In the genomic region with DNA sequence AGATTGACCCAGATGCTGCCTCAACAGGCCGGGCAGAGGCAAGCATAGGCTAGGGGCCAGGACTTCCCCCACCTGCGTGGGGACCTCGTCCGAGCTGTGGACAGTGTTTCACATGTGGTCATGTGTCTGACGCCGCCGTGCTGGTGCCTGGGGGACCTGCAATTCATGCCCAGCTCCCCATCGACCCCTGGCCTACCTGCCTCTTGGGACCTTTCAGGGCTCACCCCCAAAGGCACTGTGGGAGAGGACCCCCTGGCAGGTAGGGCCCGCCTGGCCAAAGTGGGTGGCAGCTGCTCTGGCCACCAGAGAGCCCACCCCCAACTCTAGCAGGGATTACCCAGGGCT, we compare ENCODE assay signal across 11 cellular contexts. TPM values are rescaled to one million over a fixed set of nuclear protein-coding genes. Genes with fewer than 3 reads are reported as not detected.
DNase-seq lines count a peak whose midpoint lies in the region; ATAC-seq, FAIRE-seq and TF ChIP-seq lines count a peak whose summit lies in the region.
"Had no signal": no experiment of that assay in that cellular context is flagged by ENCODE, and none has a peak within 500 bp of the region (broad histone marks: within the 10 kb centered on the region; RNA-seq: fewer than 3 reads in every experiment).

No MANE protein-coding gene starts in this region.

- H4K20me1 ChIP-seq in keratinocyte (ENCODE audit: control insufficient read depth, extremely low read depth, insufficient read depth, low read length): peaks cover 10% of the 10 kb centered on the region

- intact Hi-C loops in adrenal gland (cut with DNase I): no loop called here

- no peaks in the 10 kb centered on the region for H3K9me3 Mint-ChIP-seq in activated T-cell treated with anti-CD3 and anti-CD28 coated beads, Interleukin-2, amount 50 U/mL, for 24 hours
- no peaks in the 10 kb centered on the region for H3K9me3 Mint-ChIP-seq in stimulated activated memory B cell treated with anti-CD40 and anti-IgM and Interleukin-4, amounts not matched to agents 10 μg/mL and 1 μg/mL and 100 μg/mL, for 72 hours
- H3K9me3 Mint-ChIP-seq: activated B cell treated with CpG ODN at 0.5 μM for 24 hours had no signal

- H3K4me1 ChIP-seq in adrenal gland (replicated peaks in 1 of 2) (peaks cover 20 to 28% of the 10 kb centered on the region in 2 donors), keratinocyte (ENCODE audit: control insufficient read depth, extremely low read depth, insufficient read depth, low read length) (peaks cover 29% of the 10 kb centered on the region)

- H3K9ac ChIP-seq in keratinocyte (ENCODE audit: control insufficient read depth, extremely low read depth, insufficient read depth, low read length): peak overlapping the region; percentile 46

- TF ChIP-seq POLR2A in adrenal gland (IDR thresholded peaks at IDR 0.05): peak in 1 of 2 donors; percentile 11

- peak overlapping the region; percentile 55 for H3K27ac Mint-ChIP-seq in activated T-cell treated with anti-CD3 and anti-CD28 coated beads, Interleukin-2, amount 50 U/mL, for 24 hours
- H3K27ac Mint-ChIP-seq in stimulated activated memory B cell treated with anti-CD40 and anti-IgM and Interleukin-4, amounts not matched to agents 10 μg/mL and 1 μg/mL and 100 μg/mL, for 72 hours: peak overlapping the region; percentile 65
- H3K27ac Mint-ChIP-seq: activated B cell treated with CpG ODN at 0.5 μM for 24 hours had no signal

- no peaks in the 10 kb centered on the region for H3K27me3 Mint-ChIP-seq in activated T-cell treated with anti-CD3 and anti-CD28 coated beads, Interleukin-2, amount 50 U/mL, for 24 hours
- H3K27me3 Mint-ChIP-seq in stimulated activated memory B cell treated with anti-CD40 and anti-IgM and Interleukin-4, amounts not matched to agents 10 μg/mL and 1 μg/mL and 100 μg/mL, for 72 hours: no peaks in the 10 kb centered on the region
- H3K27me3 Mint-ChIP-seq: activated B cell treated with CpG ODN at 0.5 μM for 24 hours had no signal

- no peak for DNase-seq in activated T-cell treated with anti-CD3 and anti-CD28 coated beads, Interleukin-2, amount 50 U/mL, for 24 hours
- DNase-seq in activated T-cell treated with anti-CD3 and anti-CD28 coated beads, Interleukin-2, amount 50 U/mL, for 1 hour: no peak
- DNase-seq in adrenal gland (no peak), keratinocyte (ENCODE audit: low read depth, low spot score) (no peak), T1000 (lab: John Stamatoyannopoulos, UW) (no peak)
- DNase-seq in effector CD8-positive, alpha-beta T cell (lab: John Stamatoyannopoulos, UW): no peak
- DNase-seq: activated B cell treated with CpG ODN at 0.5 μM for 24 hours, activated gamma-delta T cell had no signal

- no peak overlapping the region for H2AFZ ChIP-seq in keratinocyte (ENCODE audit: control insufficient read depth, low read length)

- dilution Hi-C loops in keratinocyte (cut with MboI; ENCODE audit: extremely low pct_ligation_motif_present, low sequenced_read_pairs): no loop called here

- H3K27me3 ChIP-seq in adrenal gland: no peaks in the 10 kb centered on the region
- no peaks in the 10 kb centered on the region for H3K27me3 ChIP-seq in keratinocyte (ENCODE audit: control insufficient read depth, extremely low read depth, insufficient read depth, low read length)
- H3K27me3 ChIP-seq: testis had no signal

- WGBS in adrenal gland, 4 donors: 17 to 55% (median 54%) methylated on average over 1 to 9 of the region's 9 CpGs

- H3K4me3 Mint-ChIP-seq in activated T-cell treated with anti-CD3 and anti-CD28 coated beads, Interleukin-2, amount 50 U/mL, for 24 hours: no peak overlapping the region
- no peak overlapping the region for H3K4me3 Mint-ChIP-seq in stimulated activated memory B cell treated with anti-CD40 and anti-IgM and Interleukin-4, amounts not matched to agents 10 μg/mL and 1 μg/mL and 100 μg/mL, for 72 hours
- H3K4me3 Mint-ChIP-seq: activated B cell treated with CpG ODN at 0.5 μM for 24 hours had no signal

- H3K27ac ChIP-seq in adrenal gland (peak overlapping the region in 3 of 5 donors; percentile 5 to 76 (median 67)), keratinocyte (ENCODE audit: control insufficient read depth, insufficient read depth, low read length) (peak overlapping the region; percentile 68)
- H3K27ac ChIP-seq: testis had no signal

- peaks cover 50% of the 10 kb centered on the region for H3K36me3 Mint-ChIP-seq in activated T-cell treated with anti-CD3 and anti-CD28 coated beads, Interleukin-2, amount 50 U/mL, for 24 hours (ENCODE audit: low read depth)
- no peaks in the 10 kb centered on the region for H3K36me3 Mint-ChIP-seq in stimulated activated memory B cell treated with anti-CD40 and anti-IgM and Interleukin-4, amounts not matched to agents 10 μg/mL and 1 μg/mL and 100 μg/mL, for 72 hours

- H3K36me3 ChIP-seq in adrenal gland (replicated peaks in 1 of 2) (no peaks in the 10 kb centered on the region), keratinocyte (ENCODE audit: control insufficient read depth in 2 of 2, extremely low read depth in 1 of 2, insufficient read depth in 2 of 2, low read length in 2 of 2) (peaks cover 0 to 3% of the 10 kb centered on the region in 2 experiments)

- H3K4me2 ChIP-seq in keratinocyte (ENCODE audit: control insufficient read depth, extremely low read depth, insufficient read depth, low read depth, low read length): peak overlapping the region; percentile 68

- H3K4me1 Mint-ChIP-seq in activated T-cell treated with anti-CD3 and anti-CD28 coated beads, Interleukin-2, amount 50 U/mL, for 24 hours (ENCODE audit: low read depth): peaks cover 42% of the 10 kb centered on the region
- peaks cover 50% of the 10 kb centered on the region for H3K4me1 Mint-ChIP-seq in stimulated activated memory B cell treated with anti-CD40 and anti-IgM and Interleukin-4, amounts not matched to agents 10 μg/mL and 1 μg/mL and 100 μg/mL, for 72 hours

- H3K4me3 ChIP-seq in adrenal gland: no peak overlapping the region
- H3K4me3 ChIP-seq in keratinocyte (ENCODE audit: control insufficient read depth in 2 of 3, extremely low read depth in 1 of 3, insufficient read depth in 2 of 3, low read depth in 1 of 3, low read length in 3 of 3): no peak overlapping the region
- H3K4me3 ChIP-seq: testis had no signal

- FAIRE-seq in keratinocyte (lab: Jason Lieb, UNC): no peak

- no peak for ATAC-seq in stimulated activated memory B cell treated with anti-CD40 and anti-IgM and Interleukin-4, amounts not matched to agents 10 μg/mL and 1 μg/mL and 100 μg/mL, for 72 hours
- no peak for ATAC-seq in GM21529 (IDR thresholded peaks at IDR 0.05; ENCODE audit: unreplicated experiment)

- peaks cover 63% of the 10 kb centered on the region for H3K79me2 ChIP-seq in keratinocyte (ENCODE audit: control insufficient read depth, insufficient read depth, low read length)

- peaks cover 17% of the 10 kb centered on the region for H3K9me1 ChIP-seq in keratinocyte (ENCODE audit: control insufficient read depth, extremely low read depth, insufficient read depth, low read length)

- H3K9me3 ChIP-seq in adrenal gland (replicated peaks in 1 of 3) (no peaks in the 10 kb centered on the region), keratinocyte (ENCODE audit: control insufficient read depth, low read depth, low read length) (no peaks in the 10 kb centered on the region)
- H3K9me3 ChIP-seq: testis had no signal

- TF ChIP-seq CTCF in adrenal gland (IDR thresholded peaks at IDR 0.05): no peak
- no peak for TF ChIP-seq CTCF in keratinocyte (optimal IDR thresholded peaks at IDR 0.05 in 1 of 3, IDR thresholded peaks at IDR 0.05 in 1 of 3, conservative IDR thresholded peaks at IDR 0.05 in 1 of 3; ENCODE audit: extremely low read depth in 1 of 3, insufficient read depth in 2 of 3, low read length in 3 of 3)

RNA-seq across cellular contexts. Expression of a gene that starts 4.4 kb away (rescaled TPM):
- 10 to 100 TPM in 5 of 8 donors, 1 to 10 TPM in 3; 5.2 to 12.6 (median 10.3) TPM for total RNA-seq in adrenal gland
- polyA plus RNA-seq in adrenal gland: 10 to 100 TPM in 1 of 3 donors, 1 to 10 TPM in 2; 2.1 to 11.2 (median 6.5) TPM
- 1.1 to 5.0 TPM (median 1.5 TPM) in 3 replicates for polyA plus RNA-seq in keratinocyte
- 0.94 TPM for polyA plus RNA-seq in keratinocyte (2011; ENCODE audit: low read depth)
- polyA plus RNA-seq in keratinocyte (2011; cell fraction: cytosol; rRNA removed): 1.3 and 2.8 TPM in 2 replicates
- 6.2 and 7.6 TPM in 2 replicates for polyA plus RNA-seq in keratinocyte (2011; cell fraction: nucleus; rRNA removed)
- 3.1 and 8.1 TPM in 2 replicates for polyA plus RNA-seq in keratinocyte (2012; ENCODE audit: low replicate concordance)
- polyA minus RNA-seq in keratinocyte: 2.6 to 13.8 TPM (median 2.8 TPM) in 3 replicates
- 6.3 TPM for polyA minus RNA-seq in keratinocyte (2011; cell fraction: cytosol; rRNA and poly(A)+ RNA removed)
- 6.0 and 7.3 TPM in 2 replicates for polyA minus RNA-seq in keratinocyte (2011; cell fraction: nucleus; rRNA and poly(A)+ RNA removed)

RNA-seq across cellular contexts. Expression of a gene that starts 53.9 kb away (rescaled TPM):
- 10 to 100 TPM in 1 of 8 donors, 1 to 10 TPM in 7; 2.1 to 10.3 (median 3.3) TPM for total RNA-seq in adrenal gland
- polyA plus RNA-seq in adrenal gland (1 to 10 TPM; 1.9 to 5.5 (median 2.6) TPM), keratinocyte (2.7 to 4.5 TPM (median 3.3 TPM) in 3 replicates)
- 2.5 TPM for polyA plus RNA-seq in keratinocyte (2011; ENCODE audit: low read depth)
- 2.9 and 4.7 TPM in 2 replicates for polyA plus RNA-seq in keratinocyte (2011; cell fraction: cytosol; rRNA removed)
- 1.8 and 1.9 TPM in 2 replicates for polyA plus RNA-seq in keratinocyte (2011; cell fraction: nucleus; rRNA removed)
- 3.4 and 4.7 TPM in 2 replicates for polyA plus RNA-seq in keratinocyte (2012; ENCODE audit: low replicate concordance)
- 1.6 to 2.5 TPM (median 2.1 TPM) in 3 replicates for polyA minus RNA-seq in keratinocyte
- 2.5 TPM for polyA minus RNA-seq in keratinocyte (2011; cell fraction: cytosol; rRNA and poly(A)+ RNA removed)
- polyA minus RNA-seq in keratinocyte (2011; cell fraction: nucleus; rRNA and poly(A)+ RNA removed): 0.74 and 0.93 TPM in 2 replicates

RNA-seq across cellular contexts. Expression of a gene that starts 58.4 kb away (rescaled TPM):
- total RNA-seq in adrenal gland: 10 to 100 TPM in 4 of 8 donors, 1 to 10 TPM in 4; 3.9 to 16.4 (median 10.6) TPM
- polyA plus RNA-seq in adrenal gland (1 to 10 TPM; 1.8 to 9.3 (median 2.9) TPM), keratinocyte (7.7 to 15.5 TPM (median 7.8 TPM) in 3 replicates)
- polyA plus RNA-seq in keratinocyte (2011; ENCODE audit: low read depth): 1.2 TPM
- polyA plus RNA-seq in keratinocyte (2011; cell fraction: cytosol; rRNA removed): 7.7 and 10.8 TPM in 2 replicates
- 24.5 and 30.3 TPM in 2 replicates for polyA plus RNA-seq in keratinocyte (2011; cell fraction: nucleus; rRNA removed)
- polyA plus RNA-seq in keratinocyte (2012; ENCODE audit: low replicate concordance): 2.4 and 21.2 TPM in 2 replicates
- 14.6 to 62.9 TPM (median 19.9 TPM) in 3 replicates for polyA minus RNA-seq in keratinocyte
- polyA minus RNA-seq in keratinocyte (2011; cell fraction: cytosol; rRNA and poly(A)+ RNA removed): 14.8 TPM
- polyA minus RNA-seq in keratinocyte (2011; cell fraction: nucleus; rRNA and poly(A)+ RNA removed): 18.0 and 21.2 TPM in 2 replicates
